Comparison of ENCODE assay signal across 15 cellular contexts in genomic region chr10:48449501-48450232, GRCh38.
DNase-seq lines count a peak whose midpoint lies in the region; ATAC-seq and TF ChIP-seq lines count a peak whose summit lies in the region.
"Had no signal": no experiment of that assay in that cellular context is flagged by ENCODE, and none has a peak within 500 bp of the region (broad histone marks: within the 10 kb centered on the region; RNA-seq: fewer than 3 reads in every experiment).

No MANE protein-coding gene starts in this region.

- H2AFZ ChIP-seq in mesenchymal stem cell (ENCODE audit: low read depth, low read length), result no peak overlapping the region

- H3K9ac ChIP-seq in mesenchymal stem cell (ENCODE audit: low read length), result peak overlapping the region; percentile 39

- H3K27ac ChIP-seq in mesenchymal stem cell (ENCODE audit: low read length, poor library complexity, severe bottlenecking), result no peak overlapping the region
- H3K27ac ChIP-seq: SK-N-MC had no signal

- no peaks in the 10 kb centered on the region for H3K9me3 ChIP-seq in mesenchymal stem cell (ENCODE audit: control insufficient read depth, low read length)

- H3K4ac ChIP-seq in mesenchymal stem cell (ENCODE audit: low read depth in 1 of 2, low read length in 2 of 2), result no peak overlapping the region

- peak overlapping the region in 1 of 2 experiments; percentile 5 for H3K14ac ChIP-seq in mesenchymal stem cell (ENCODE audit: low read length in 2 of 2)

- H3K79me1 ChIP-seq in mesenchymal stem cell (replicated peaks; ENCODE audit: low read length, poor library complexity, severe bottlenecking), result peaks cover 2% of the 10 kb centered on the region

- no peak overlapping the region for H3K23ac ChIP-seq in mesenchymal stem cell (ENCODE audit: low read length in 2 of 2)

- TF ChIP-seq CTCF in type B pancreatic cell (conservative IDR thresholded peaks at IDR 0.05), result no peak

- H3K36me3 ChIP-seq in mesenchymal stem cell (ENCODE audit: control insufficient read depth in 1 of 2, insufficient read depth in 2 of 2, low read depth in 1 of 2, low read length in 2 of 2), result peaks cover 53 to 93% of the 10 kb centered on the region in 2 experiments

- no peaks in the 10 kb centered on the region for H3K9me3 Mint-ChIP-seq in activated naive CD8-positive, alpha-beta T cell treated with anti-CD3 and anti-CD28 coated beads, Interleukin-2, amount 10 ng/mL, durations not matched to agents 7 days and 5 days
- H3K9me3 Mint-ChIP-seq in activated naive CD8-positive, alpha-beta T cell treated with anti-CD3 and anti-CD28 coated beads for 36 hours, result no peaks in the 10 kb centered on the region
- H3K9me3 Mint-ChIP-seq in type B pancreatic cell, result no peaks in the 10 kb centered on the region
- H3K9me3 Mint-ChIP-seq: CD8-positive, alpha-beta T cell had no signal

- no peak overlapping the region for H2BK12ac ChIP-seq in mesenchymal stem cell (ENCODE audit: low read length in 2 of 2)

- no peak overlapping the region for H2BK5ac ChIP-seq in mesenchymal stem cell (ENCODE audit: low read depth, low read length, poor library complexity, severe bottlenecking)

- peaks cover 7% of the 10 kb centered on the region for H3K4me1 Mint-ChIP-seq in activated naive CD8-positive, alpha-beta T cell treated with anti-CD3 and anti-CD28 coated beads, Interleukin-2, amount 10 ng/mL, durations not matched to agents 7 days and 5 days
- no peaks in the 10 kb centered on the region for H3K4me1 Mint-ChIP-seq in activated naive CD8-positive, alpha-beta T cell treated with anti-CD3 and anti-CD28 coated beads for 36 hours
- H3K4me1 Mint-ChIP-seq in type B pancreatic cell (ENCODE audit: unreplicated experiment), result no peaks in the 10 kb centered on the region

- no peaks in the 10 kb centered on the region for H3K27me3 Mint-ChIP-seq in activated naive CD8-positive, alpha-beta T cell treated with anti-CD3 and anti-CD28 coated beads, Interleukin-2, amount 10 ng/mL, durations not matched to agents 7 days and 5 days
- H3K27me3 Mint-ChIP-seq in activated naive CD8-positive, alpha-beta T cell treated with anti-CD3 and anti-CD28 coated beads for 36 hours, result no peaks in the 10 kb centered on the region
- H3K27me3 Mint-ChIP-seq in type B pancreatic cell, result peaks cover 3% of the 10 kb centered on the region

- no peak overlapping the region for H3K4me3 Mint-ChIP-seq in activated naive CD8-positive, alpha-beta T cell treated with anti-CD3 and anti-CD28 coated beads, Interleukin-2, amount 10 ng/mL, durations not matched to agents 7 days and 5 days
- no peak overlapping the region for H3K4me3 Mint-ChIP-seq in activated naive CD8-positive, alpha-beta T cell treated with anti-CD3 and anti-CD28 coated beads for 36 hours
- H3K4me3 Mint-ChIP-seq in type B pancreatic cell, result no peak overlapping the region
- H3K4me3 Mint-ChIP-seq: activated CD8-positive, alpha-beta T cell treated with anti-CD3 and anti-CD28 coated beads, Interleukin-2, amount 10 ng/mL, durations not matched to agents 7 days and 5 days; CD8-positive, alpha-beta T cell had no signal

- POLR2A ChIA-PET in activated naive CD8-positive, alpha-beta T cell treated with anti-CD3 and anti-CD28 coated beads, Interleukin-2, amount 10 ng/mL, durations not matched to agents 7 days and 5 days (lab: Charles Lee), result no interaction called here

- no peak for ATAC-seq in activated naive CD8-positive, alpha-beta T cell treated with anti-CD3 and anti-CD28 coated beads, Interleukin-2, amount 10 ng/mL, durations not matched to agents 7 days and 5 days (ENCODE audit: low read depth)
- ATAC-seq: activated CD8-positive, alpha-beta T cell treated with anti-CD3 and anti-CD28 coated beads, Interleukin-2, amount 10 ng/mL, durations not matched to agents 7 days and 5 days; CD8-positive, alpha-beta T cell had no signal

- H3K4me2 ChIP-seq in mesenchymal stem cell (ENCODE audit: low read length, poor library complexity, severe bottlenecking), result no peak overlapping the region

- H3K27me3 ChIP-seq in mesenchymal stem cell (ENCODE audit: control insufficient read depth in 1 of 2, insufficient read depth in 1 of 2, low read length in 2 of 2), result no peaks in the 10 kb centered on the region

- H2BK15ac ChIP-seq in mesenchymal stem cell (ENCODE audit: low read depth, poor library complexity, severe bottlenecking), result no peak overlapping the region

- peak; percentile 17 for DNase-seq in activated naive CD8-positive, alpha-beta T cell treated with anti-CD3 and anti-CD28 coated beads, Interleukin-2, amount 10 ng/mL, durations not matched to agents 7 days and 5 days
- no peak for DNase-seq in activated naive CD8-positive, alpha-beta T cell treated with anti-CD3 and anti-CD28 coated beads for 36 hours
- DNase-seq in ecto neural progenitor cell (ENCODE audit: low spot score), result peak; percentile 34
- DNase-seq in mesenchymal stem cell, result no peak
- peak; percentile 64 for DNase-seq in type B pancreatic cell (ENCODE audit: extremely low spot score, unreplicated experiment)
- DNase-seq in stimulated activated CD4-positive, alpha-beta T cell treated with anti-CD3 and anti-CD28 coated beads, Interleukin-12 subunit alpha, Interleukin-12 subunit beta, amount 100 ng/mL, for 4 hours, result no peak
- DNase-seq in inferior parietal cortex (ENCODE audit: extremely low spot score), result no peak
- no peak for DNase-seq in amniotic stem cell (lab: John Stamatoyannopoulos, UW)
- DNase-seq: activated CD8-positive, alpha-beta T cell treated with anti-CD3 and anti-CD28 coated beads, Interleukin-2, amount 10 ng/mL, durations not matched to agents 7 days and 5 days; effector CD8-positive, alpha-beta T cell; Kasumi-1; NCI-H146; NCI-H510A had no signal

- peak overlapping the region in 1 of 2 experiments; percentile 13 for H3K18ac ChIP-seq in mesenchymal stem cell (ENCODE audit: low read depth in 1 of 2, low read length in 2 of 2)

- H3K36me3 Mint-ChIP-seq in activated naive CD8-positive, alpha-beta T cell treated with anti-CD3 and anti-CD28 coated beads, Interleukin-2, amount 10 ng/mL, durations not matched to agents 7 days and 5 days, result no peaks in the 10 kb centered on the region
- H3K36me3 Mint-ChIP-seq in activated naive CD8-positive, alpha-beta T cell treated with anti-CD3 and anti-CD28 coated beads for 36 hours, result no peaks in the 10 kb centered on the region
- H3K36me3 Mint-ChIP-seq in type B pancreatic cell, result no peaks in the 10 kb centered on the region
- H3K36me3 Mint-ChIP-seq: CD8-positive, alpha-beta T cell had no signal

- H4K8ac ChIP-seq in mesenchymal stem cell (ENCODE audit: low read length), result peak overlapping the region; percentile 71

- WGBS in mesenchymal stem cell, result 92% methylated on average over 19 of the region's 19 CpGs

- H2BK120ac ChIP-seq in mesenchymal stem cell (ENCODE audit: low read depth, low read length), result no peak overlapping the region

- H3K27ac Mint-ChIP-seq in activated naive CD8-positive, alpha-beta T cell treated with anti-CD3 and anti-CD28 coated beads, Interleukin-2, amount 10 ng/mL, durations not matched to agents 7 days and 5 days, result no peak overlapping the region
- H3K27ac Mint-ChIP-seq in activated naive CD8-positive, alpha-beta T cell treated with anti-CD3 and anti-CD28 coated beads for 36 hours, result no peak overlapping the region
- no peak overlapping the region for H3K27ac Mint-ChIP-seq in type B pancreatic cell
- H3K27ac Mint-ChIP-seq: activated CD8-positive, alpha-beta T cell treated with anti-CD3 and anti-CD28 coated beads, Interleukin-2, amount 10 ng/mL, durations not matched to agents 7 days and 5 days; CD8-positive, alpha-beta T cell had no signal

- no peak overlapping the region for H3K4me3 ChIP-seq in mesenchymal stem cell (ENCODE audit: insufficient read depth in 1 of 2, low read depth in 1 of 2, low read length in 2 of 2)
- H3K4me3 ChIP-seq: SK-N-MC had no signal

- H4K91ac ChIP-seq in mesenchymal stem cell (ENCODE audit: low read length), result no peak overlapping the region

- peaks cover 15% of the 10 kb centered on the region for H3K4me1 ChIP-seq in mesenchymal stem cell (ENCODE audit: control insufficient read depth, insufficient read depth, low read depth, low read length)

- H2AK5ac ChIP-seq in mesenchymal stem cell (ENCODE audit: low read length, severe bottlenecking), result no peak overlapping the region

Comparison
In these comparisons a context has a peak if more than half of its experiments do, and no peak if none do; other contexts are left out.
1. DNase-seq: peak in activated naive CD8-positive, alpha-beta T cell treated with anti-CD3 and anti-CD28 coated beads, Interleukin-2, amount 10 ng/mL, durations not matched to agents 7 days and 5 days (single experiment), ecto neural progenitor cell (single experiment) and type B pancreatic cell (single experiment); none in activated naive CD8-positive, alpha-beta T cell treated with anti-CD3 and anti-CD28 coated beads for 36 hours (single experiment), mesenchymal stem cell (single experiment), stimulated activated CD4-positive, alpha-beta T cell treated with anti-CD3 and anti-CD28 coated beads, Interleukin-12 subunit alpha, Interleukin-12 subunit beta, amount 100 ng/mL, for 4 hours (single experiment), inferior parietal cortex (single experiment) and amniotic stem cell (single experiment).